ENCODE assay signal across 8 cellular contexts in the genomic region with DNA sequence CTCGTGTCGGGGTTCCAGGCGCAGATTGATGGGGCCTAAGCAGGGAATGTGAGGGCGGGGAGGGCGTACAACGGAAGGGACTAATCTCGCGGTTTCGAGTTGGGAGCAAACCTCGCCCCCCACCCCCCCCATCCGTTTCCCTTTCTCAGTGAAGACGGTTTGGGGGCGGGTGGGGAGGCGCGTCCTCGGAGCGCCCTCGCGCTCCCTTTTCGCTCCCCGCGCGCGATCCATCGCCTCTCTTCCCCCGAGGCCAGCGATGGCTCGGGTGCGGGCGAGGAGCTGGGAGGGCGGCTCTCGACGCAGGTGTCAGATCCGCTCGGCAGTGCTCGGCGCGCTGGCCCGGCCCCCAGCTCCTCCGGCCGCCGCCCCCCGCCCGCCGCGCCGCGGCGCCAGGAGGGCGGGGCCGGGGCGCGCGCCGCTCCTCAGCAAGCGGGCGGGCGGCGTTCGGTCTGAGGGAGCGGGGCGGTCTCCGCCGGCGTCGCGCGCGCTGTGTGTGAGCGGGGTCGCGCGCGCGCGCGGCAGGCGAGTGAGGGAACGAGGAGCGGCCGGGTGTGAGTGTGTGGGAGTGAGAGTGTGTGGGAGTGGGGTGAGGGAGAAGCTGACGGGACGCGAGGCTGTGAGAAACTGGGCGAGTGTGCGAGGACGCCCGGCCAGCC. TPM values are rescaled to one million over a fixed set of nuclear protein-coding genes. Genes with fewer than 3 reads are reported as not detected.
DNase-seq lines count a peak whose midpoint lies in the region; ATAC-seq and TF ChIP-seq lines count a peak whose summit lies in the region.

A gene with protein sequence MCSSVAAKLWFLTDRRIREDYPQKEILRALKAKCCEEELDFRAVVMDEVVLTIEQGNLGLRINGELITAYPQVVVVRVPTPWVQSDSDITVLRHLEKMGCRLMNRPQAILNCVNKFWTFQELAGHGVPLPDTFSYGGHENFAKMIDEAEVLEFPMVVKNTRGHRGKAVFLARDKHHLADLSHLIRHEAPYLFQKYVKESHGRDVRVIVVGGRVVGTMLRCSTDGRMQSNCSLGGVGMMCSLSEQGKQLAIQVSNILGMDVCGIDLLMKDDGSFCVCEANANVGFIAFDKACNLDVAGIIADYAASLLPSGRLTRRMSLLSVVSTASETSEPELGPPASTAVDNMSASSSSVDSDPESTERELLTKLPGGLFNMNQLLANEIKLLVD (plus strand): TSS at position 516 of the 656 bp plus-strand sequence. CDS start 15,876 bp downstream, outside the sequence.

- peak; percentile 82 for TF ChIP-seq POLR2A in ovary (IDR thresholded peaks at IDR 0.05)

- H3K4me3 ChIP-seq in LNCaP clone FGC (ENCODE audit: low read depth, low read length), result peak within 1 kb of the TSS; percentile 56
- H3K4me3 ChIP-seq in SK-N-SH (ENCODE audit: low read depth in 2 of 2, low read length in 1 of 2), result peak within 1 kb of the TSS; percentile 91
- H3K4me3 ChIP-seq in ovary, result peak within 1 kb of the TSS; percentile 81

- H3K4me1 ChIP-seq in SK-N-SH (ENCODE audit: control insufficient read depth in 1 of 2, insufficient read depth in 2 of 2, low read depth in 1 of 2, low read length in 1 of 2), result peaks cover 9 to 15% of the 10 kb centered on the region in 2 experiments; a peak in 3 of 4 replicates
- H3K4me1 ChIP-seq in ovary (ENCODE audit: insufficient read depth), result peaks cover 3% of the 10 kb centered on the region

- H3K36me3 ChIP-seq in SK-N-SH (replicated peaks in 1 of 2; ENCODE audit: control insufficient read depth in 1 of 2, insufficient read depth in 2 of 2, low read length in 1 of 2) (peaks cover 6 to 13% of the 10 kb centered on the region in 2 experiments), ovary (no peaks in the 10 kb centered on the region)

- no peaks in the 10 kb centered on the region for H3K9me2 ChIP-seq in SK-N-SH

- no peaks in the 10 kb centered on the region for H3K27me3 Mint-ChIP-seq in activated naive CD8-positive, alpha-beta T cell treated with anti-CD3 and anti-CD28 coated beads for 36 hours

- no peaks in the 10 kb centered on the region for H3K27me3 ChIP-seq in SK-N-SH (ENCODE audit: insufficient read depth)
- no peaks in the 10 kb centered on the region for H3K27me3 ChIP-seq in ovary

- H3K4me2 ChIP-seq in SK-N-SH, result peak within 1 kb of the TSS; percentile 93

- whole genome bisulfite sequencing in SK-N-SH (ENCODE audit: low lambda C conversion rate), result 1% methylated on average over 54 of the region's 88 CpGs
- 0 to 1% (median 0%) methylated on average over 80 to 88 of the region's 88 CpGs for WGBS in ovary, 3 donors

- intact Hi-C loops in Right ventricle myocardium inferior (cut with DNase I) (no loop called here), ovary (cut with DNase I) (loop anchor here in 1 of 4 donors (10.0 kb wide), 1 partner anchor 1517 kb away; the partner anchor contains the start of gene GABARAPL1)

- peaks cover 25% of the 10 kb centered on the region for H3K4me1 Mint-ChIP-seq in activated naive CD8-positive, alpha-beta T cell treated with anti-CD3 and anti-CD28 coated beads for 36 hours

- CTCF ChIA-PET in SK-N-SH (lab: Yijun Ruan, JAX), result interaction anchor here (0.9 to 1.4 kb wide), 5 partner anchors 84 to 252 kb away, joined by 3 to 6 read pairs (median 4); partner anchors contain the start of gene M6PR

- H3K9me3 ChIP-seq in SK-N-SH, result no peaks in the 10 kb centered on the region
- H3K9me3 ChIP-seq in ovary, result no peaks in the 10 kb centered on the region

- no peaks in the 10 kb centered on the region for H3K9me3 Mint-ChIP-seq in activated naive CD8-positive, alpha-beta T cell treated with anti-CD3 and anti-CD28 coated beads for 36 hours

- H3K79me2 ChIP-seq in SK-N-SH (ENCODE audit: insufficient read depth), result peaks cover 41% of the 10 kb centered on the region

- H3K36me3 Mint-ChIP-seq in activated naive CD8-positive, alpha-beta T cell treated with anti-CD3 and anti-CD28 coated beads for 36 hours, result peaks cover 4% of the 10 kb centered on the region

- peaks cover 19% of the 10 kb centered on the region for H4K20me1 ChIP-seq in SK-N-SH (ENCODE audit: insufficient read depth)

- TF ChIP-seq RAD21 in SK-N-SH (IDR thresholded peaks at IDR 0.05; ENCODE audit: low read length), result no peak

- H3K27ac Mint-ChIP-seq in activated naive CD8-positive, alpha-beta T cell treated with anti-CD3 and anti-CD28 coated beads for 36 hours, result peak within 1 kb of the TSS; percentile 87

- TF ChIP-seq CTCF in LNCaP clone FGC (IDR thresholded peaks at IDR 0.05; ENCODE audit: control insufficient read depth, extremely low read depth, insufficient read depth), result no peak
- TF ChIP-seq CTCF in SK-N-SH (IDR thresholded peaks at IDR 0.05), result no peak
- TF ChIP-seq CTCF in ovary (IDR thresholded peaks at IDR 0.05), result no peak

- DNase-seq in DMS53 treated with DMSO at 0.1 percent for 48 hours (lab: John Stamatoyannopoulos, UW; ENCODE audit: unreplicated experiment), result peak; percentile 93
- peak; percentile 4 for DNase-seq in LNCaP clone FGC (ENCODE audit: low read depth)
- DNase-seq in SK-N-SH, result peak; percentile 93
- DNase-seq in activated naive CD8-positive, alpha-beta T cell treated with anti-CD3 and anti-CD28 coated beads for 36 hours, result peak; percentile 83
- peak; percentile 94 for DNase-seq in Right ventricle myocardium inferior (ENCODE audit: missing footprints)
- DNase-seq in ovary, result peak; percentile 89 to 94 (median 91)

- H3K4me3 Mint-ChIP-seq in activated naive CD8-positive, alpha-beta T cell treated with anti-CD3 and anti-CD28 coated beads for 36 hours, result peak within 1 kb of the TSS; percentile 93

- TF ChIP-seq EP300 in SK-N-SH (IDR thresholded peaks at IDR 0.05; ENCODE audit: borderline replicate concordance in 1 of 2, low read depth in 1 of 2, low read length in 1 of 2), result 0 out of 4 replicates have a peak, but pooled peaks of 1 of the 2 experiments have one; percentile 6
- no peak for TF ChIP-seq EP300 in ovary (IDR thresholded peaks at IDR 0.05)

- H3F3A ChIP-seq in SK-N-SH (replicated peaks; ENCODE audit: insufficient read depth), result peaks cover 17% of the 10 kb centered on the region

- H3K27ac ChIP-seq in SK-N-SH (ENCODE audit: low read depth in 2 of 2, low read length in 1 of 2) (peak within 1 kb of the TSS; percentile 77 to 86), ovary (peak within 1 kb of the TSS; percentile 94 to 96), temporal lobe (ENCODE audit: low read depth, low read length) (peak within 1 kb of the TSS; percentile 82)

- H3K9ac ChIP-seq in SK-N-SH, result peak within 1 kb of the TSS; percentile 97

- POLR2A ChIA-PET in SK-N-SH (lab: Yijun Ruan, JAX), result interaction anchor here (0.5 to 0.9 kb wide), 2 partner anchors 10 to 11 kb away, joined by 3 to 4 read pairs; no protein-coding TSS in a partner anchor

- ATAC-seq in GM21786 (IDR thresholded peaks at IDR 0.05; ENCODE audit: unreplicated experiment), result peak; percentile 74
- ATAC-seq in Right ventricle myocardium inferior, result peak; percentile 95

- H2AFZ ChIP-seq in SK-N-SH (ENCODE audit: low read depth), result peak within 1 kb of the TSS; percentile 96

TF ChIP-seq in SK-N-SH, 30 proteins besides CTCF, POLR2A, EP300 and RAD21 (continues in another document):
- TF ChIP-seq RXRA (IDR thresholded peaks at IDR 0.05; ENCODE audit: borderline replicate concordance, low read depth) (no peak), MEF2A (IDR thresholded peaks at IDR 0.05; ENCODE audit: borderline replicate concordance, low read depth) (no peak), USF2 (IDR thresholded peaks at IDR 0.05; ENCODE audit: borderline replicate concordance, low read depth, low read length) (no peak), RCOR1 (IDR thresholded peaks at IDR 0.05; ENCODE audit: low read length) (no peak), ELF1 (IDR thresholded peaks at IDR 0.05) (no peak), NFIC (IDR thresholded peaks at IDR 0.05; ENCODE audit: borderline replicate concordance) (no peak), JUND (IDR thresholded peaks at IDR 0.05) (no peak), MAX (IDR thresholded peaks at IDR 0.05; ENCODE audit: low read depth) (peak; percentile 5; the same call in 1 of the 2 replicates), TCF12 (IDR thresholded peaks at IDR 0.05) (no peak)
- TF ChIP-seq, protein P1, sequence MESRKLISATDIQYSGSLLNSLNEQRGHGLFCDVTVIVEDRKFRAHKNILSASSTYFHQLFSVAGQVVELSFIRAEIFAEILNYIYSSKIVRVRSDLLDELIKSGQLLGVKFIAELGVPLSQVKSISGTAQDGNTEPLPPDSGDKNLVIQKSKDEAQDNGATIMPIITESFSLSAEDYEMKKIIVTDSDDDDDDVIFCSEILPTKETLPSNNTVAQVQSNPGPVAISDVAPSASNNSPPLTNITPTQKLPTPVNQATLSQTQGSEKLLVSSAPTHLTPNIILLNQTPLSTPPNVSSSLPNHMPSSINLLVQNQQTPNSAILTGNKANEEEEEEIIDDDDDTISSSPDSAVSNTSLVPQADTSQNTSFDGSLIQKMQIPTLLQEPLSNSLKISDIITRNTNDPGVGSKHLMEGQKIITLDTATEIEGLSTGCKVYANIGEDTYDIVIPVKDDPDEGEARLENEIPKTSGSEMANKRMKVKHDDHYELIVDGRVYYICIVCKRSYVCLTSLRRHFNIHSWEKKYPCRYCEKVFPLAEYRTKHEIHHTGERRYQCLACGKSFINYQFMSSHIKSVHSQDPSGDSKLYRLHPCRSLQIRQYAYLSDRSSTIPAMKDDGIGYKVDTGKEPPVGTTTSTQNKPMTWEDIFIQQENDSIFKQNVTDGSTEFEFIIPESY (IDR thresholded peaks at IDR 0.05; ENCODE audit: borderline replicate concordance, low read depth), result peak; percentile 94

RNA-seq across cellular contexts. Expression of the gene that starts here (rescaled TPM):
- polyA plus RNA-seq in SK-N-SH (2012; rRNA removed) (24.5 and 33.3 TPM in 2 replicates), ovary (10 to 100 TPM; 36.0 to 50.9 TPM)
- polyA plus RNA-seq in SK-N-SH (2012; cell fraction: cytosol; rRNA removed), result 18.4 and 25.4 TPM in 2 replicates
- polyA plus RNA-seq in SK-N-SH (2012; cell fraction: nucleus; rRNA removed), result 73.1 and 111 TPM in 2 replicates
- 1 to 10 TPM; 7.1 to 8.1 TPM for total RNA-seq in activated naive CD8-positive, alpha-beta T cell treated with anti-CD3 and anti-CD28 coated beads for 36 hours
- total RNA-seq in Right ventricle myocardium inferior (12.5 TPM), ovary (100 to 1,000 TPM in 1 of 7 donors, 10 to 100 TPM in 6; 32.3 to 118 (median 42.6) TPM), temporal lobe (110 TPM)

Comparison
In these comparisons a context has a peak if more than half of its experiments do, and no peak if none do; other contexts are left out.
1. Peak in every context shown above with its lines: DNase-seq, ATAC-seq, H3K4me3 ChIP-seq and H3K27ac ChIP-seq.
2. DNase-seq: peak in every context shown above with its lines; median percentile 94 in Right ventricle myocardium inferior; 93 in DMS53 treated with DMSO at 0.1 percent for 48 hours; 93 in SK-N-SH; 91 in ovary; 83 in activated naive CD8-positive, alpha-beta T cell treated with anti-CD3 and anti-CD28 coated beads for 36 hours; 4 in LNCaP clone FGC.